In the genomic region with DNA sequence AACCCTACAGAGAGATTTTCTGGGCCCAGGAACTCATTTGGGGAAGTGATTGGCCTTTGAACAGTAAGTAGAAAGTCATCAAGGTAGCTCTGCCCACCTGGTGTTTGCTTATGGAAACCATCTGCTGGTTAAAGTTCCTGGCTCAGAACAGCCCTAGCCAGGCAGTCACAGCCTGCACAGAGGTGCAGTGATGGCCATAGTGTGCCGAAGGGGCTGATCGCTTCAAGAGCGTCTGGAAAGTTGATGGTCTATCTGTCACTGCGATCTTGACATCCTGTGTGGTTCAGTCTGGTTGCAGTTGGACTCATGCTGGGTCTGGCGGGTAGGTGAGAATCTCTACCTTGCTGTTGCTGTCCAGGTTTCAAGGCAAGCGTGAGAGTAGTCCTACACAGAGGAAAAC, we compare ENCODE assay signal across 22 cellular contexts.
DNase-seq lines count a peak whose midpoint lies in the region; ATAC-seq and TF ChIP-seq lines count a peak whose summit lies in the region.
"Had no signal": no experiment of that assay in that cellular context is flagged by ENCODE, and none has a peak within 500 bp of the region (broad histone marks: within the 10 kb centered on the region; RNA-seq: fewer than 3 reads in every experiment).

No MANE protein-coding gene starts in this region.

- H3K14ac ChIP-seq in neuronal stem cell (ENCODE audit: low read length) = no peak overlapping the region

- H4K91ac ChIP-seq in neuronal stem cell (ENCODE audit: low read depth, low read length, poor library complexity) = no peak overlapping the region

- H3K36me3 Mint-ChIP-seq in CD4-positive, alpha-beta memory T cell = no peaks in the 10 kb centered on the region
- H3K36me3 Mint-ChIP-seq in CD8-positive, alpha-beta T cell = no peaks in the 10 kb centered on the region

- no peaks in the 10 kb centered on the region for H3K27me3 Mint-ChIP-seq in CD4-positive, alpha-beta memory T cell
- H3K27me3 Mint-ChIP-seq in CD8-positive, alpha-beta T cell (ENCODE audit: low read depth) = no peaks in the 10 kb centered on the region
- H3K27me3 Mint-ChIP-seq: B cell had no signal

- no peaks in the 10 kb centered on the region for H3K79me1 ChIP-seq in neuronal stem cell (ENCODE audit: low read depth, low read length)

- no peak overlapping the region for H3K4ac ChIP-seq in neuronal stem cell (ENCODE audit: low read length)

- no peak overlapping the region for H2BK12ac ChIP-seq in neuronal stem cell (ENCODE audit: low read length)

- no peaks in the 10 kb centered on the region for H3K36me3 ChIP-seq in CD4-positive, alpha-beta memory T cell (ENCODE audit: insufficient read depth, low read length)
- H3K36me3 ChIP-seq in CD8-positive, alpha-beta T cell (ENCODE audit: insufficient read depth, low read length) = no peaks in the 10 kb centered on the region
- no peaks in the 10 kb centered on the region for H3K36me3 ChIP-seq in neuronal stem cell (replicated peaks in 1 of 2; ENCODE audit: control insufficient read depth in 2 of 2, insufficient read depth in 2 of 2, low read length in 2 of 2)
- H3K36me3 ChIP-seq: ascending aorta, pancreas, tibial artery had no signal

- H3K18ac ChIP-seq in neuronal stem cell (ENCODE audit: low read length) = no peak overlapping the region

- H3K4me3 Mint-ChIP-seq in CD4-positive, alpha-beta memory T cell = peak overlapping the region in 4 of 8 donors; percentile 6 to 71 (median 38)
- H3K4me3 Mint-ChIP-seq in CD8-positive, alpha-beta T cell = no peak overlapping the region
- H3K4me3 Mint-ChIP-seq: B cell; T-helper 1 cell treated with Interleukin-12 subunit alpha and Interleukin-12 subunit beta and Interleukin-4 antibody, amounts not matched to agents 30 μg/mL and 1 μg/mL, for 36 hours had no signal

- no peak overlapping the region for H3K27ac ChIP-seq in CD4-positive, alpha-beta memory T cell (ENCODE audit: low read depth, low read length)
- H3K27ac ChIP-seq in CD8-positive, alpha-beta T cell (ENCODE audit: low read depth, low read length) = no peak overlapping the region
- H3K27ac ChIP-seq in neuronal stem cell (replicated peaks; ENCODE audit: low read length) = no peak overlapping the region
- H3K27ac ChIP-seq: ascending aorta, GM23248, pancreas, tibial artery had no signal

- DNase-seq in CD4-positive, alpha-beta memory T cell = peak in 3 of 5 donors; percentile 7 to 47 (median 27)
- DNase-seq in DMS53 (lab: John Stamatoyannopoulos, UW) (peak; percentile 84), NCI-H510A (lab: John Stamatoyannopoulos, UW) (peak; percentile 58), cerebellum (ENCODE audit: low spot score) (peak; percentile 33), neuronal stem cell (ENCODE audit: low spot score) (no peak)
- no peak for DNase-seq in CD8-positive, alpha-beta T cell
- DNase-seq: activated CD4-positive, alpha-beta T cell treated with anti-CD3 and anti-CD28 coated beads for 1 hour; activated CD8-positive, alpha-beta memory T cell treated with anti-CD3 and anti-CD28 coated beads, Interleukin-2, amount 50 U/mL, for 4 hours; activated gamma-delta T cell treated with Interleukin-2 at 50 U/mL for 16 hours; EL; foreskin fibroblast; GM23248; pancreas; tibial artery had no signal

- H3K4me2 ChIP-seq in neuronal stem cell (ENCODE audit: insufficient read depth, low read length, poor library complexity, severe bottlenecking) = no peak overlapping the region

- no peak overlapping the region for H2BK5ac ChIP-seq in neuronal stem cell (ENCODE audit: low read length)

- no peak overlapping the region for H2AFZ ChIP-seq in neuronal stem cell (ENCODE audit: low read length)
- H2AFZ ChIP-seq: GM23248 had no signal

- no peak for ATAC-seq in CD8-positive, alpha-beta T cell
- ATAC-seq in GM21360 (IDR thresholded peaks at IDR 0.05; ENCODE audit: unreplicated experiment) = no peak
- no peak for ATAC-seq in HG03280 (IDR thresholded peaks at IDR 0.05; ENCODE audit: unreplicated experiment)
- ATAC-seq: K562, left lobe of liver, Right ventricle myocardium inferior had no signal

- no peaks in the 10 kb centered on the region for H3K9me3 ChIP-seq in CD4-positive, alpha-beta memory T cell (ENCODE audit: control insufficient read depth in 1 of 2, low read length in 2 of 2)
- H3K9me3 ChIP-seq in CD8-positive, alpha-beta T cell (ENCODE audit: low read length) = no peaks in the 10 kb centered on the region
- no peaks in the 10 kb centered on the region for H3K9me3 ChIP-seq in neuronal stem cell (replicated peaks in 1 of 2; ENCODE audit: control insufficient read depth in 2 of 2, insufficient read depth in 1 of 2, low read depth in 1 of 2, low read length in 2 of 2)
- H3K9me3 ChIP-seq: ascending aorta, pancreas, tibial artery had no signal

- no peak overlapping the region for H3K23ac ChIP-seq in neuronal stem cell (ENCODE audit: low read depth, low read length, poor library complexity)

- no peak overlapping the region for H3K9ac ChIP-seq in neuronal stem cell (ENCODE audit: low read depth, low read length, poor library complexity)
- H3K9ac ChIP-seq: GM23248 had no signal

- H3K4me3 ChIP-seq in CD4-positive, alpha-beta memory T cell (ENCODE audit: low read length in 2 of 2) = no peak overlapping the region
- H3K4me3 ChIP-seq in CD8-positive, alpha-beta T cell (ENCODE audit: low read depth, low read length) = no peak overlapping the region
- no peak overlapping the region for H3K4me3 ChIP-seq in neuronal stem cell (ENCODE audit: low read length in 2 of 2)
- H3K4me3 ChIP-seq: ascending aorta, GM23248, K562, pancreas, tibial artery had no signal

- H2BK15ac ChIP-seq in neuronal stem cell (ENCODE audit: low read length) = no peak overlapping the region

- H3K4me1 ChIP-seq in CD4-positive, alpha-beta memory T cell (ENCODE audit: insufficient read depth, low read length) = peaks cover 56% of the 10 kb centered on the region
- H3K4me1 ChIP-seq in CD8-positive, alpha-beta T cell (ENCODE audit: insufficient read depth, low read length) = no peaks in the 10 kb centered on the region
- H3K4me1 ChIP-seq in neuronal stem cell (ENCODE audit: control insufficient read depth in 2 of 2, insufficient read depth in 1 of 2, low read depth in 1 of 2, low read length in 2 of 2) = peaks cover 2 to 7% of the 10 kb centered on the region in 2 donors
- H3K4me1 ChIP-seq: pancreas had no signal

- H2BK120ac ChIP-seq in neuronal stem cell (ENCODE audit: low read depth, low read length) = no peak overlapping the region

- H2AK5ac ChIP-seq in neuronal stem cell (ENCODE audit: low read depth, low read length) = no peak overlapping the region

- intact Hi-C loops in CD4-positive, alpha-beta memory T cell (cut with micrococcal nuclease) = no loop called here
- intact Hi-C loops in CD8-positive, alpha-beta T cell (cut with DNase I, micrococcal nuclease) = no loop called here

- CTCF ChIA-PET in CD4-positive, alpha-beta memory T cell (lab: Charles Lee; ENCODE audit: partially characterized antibody) = interaction anchor here (1.3 to 1.6 kb wide), 4 partner anchors 16 to 299 kb away, joined by 3 to 4 read pairs (median 3); no protein-coding TSS in a partner anchor
- CTCF ChIA-PET in CD8-positive, alpha-beta T cell (lab: Charles Lee) = no interaction called here

- no peak for TF ChIP-seq CTCF in CD8-positive, alpha-beta T cell (IDR thresholded peaks at IDR 0.05)

- no CpG with 5 or more reads among the region's 6 CpGs for WGBS in neuronal stem cell (ENCODE audit: extremely low coverage in 2 of 2, insufficient read length in 2 of 2, insufficient replicate concordance in 1 of 2), 2 donors

- H4K8ac ChIP-seq in neuronal stem cell (ENCODE audit: low read depth, low read length) = no peak overlapping the region

- no peaks in the 10 kb centered on the region for H3K9me3 Mint-ChIP-seq in CD4-positive, alpha-beta memory T cell
- no peaks in the 10 kb centered on the region for H3K9me3 Mint-ChIP-seq in CD8-positive, alpha-beta T cell
- H3K9me3 Mint-ChIP-seq: T-helper 1 cell treated with Interleukin-12 subunit alpha and Interleukin-12 subunit beta and Interleukin-4 antibody, amounts not matched to agents 30 μg/mL and 1 μg/mL, for 36 hours had no signal

- H3K27me3 ChIP-seq in CD4-positive, alpha-beta memory T cell (ENCODE audit: insufficient read depth, low read length) = no peaks in the 10 kb centered on the region
- H3K27me3 ChIP-seq in CD8-positive, alpha-beta T cell (ENCODE audit: insufficient read depth, low read length) = no peaks in the 10 kb centered on the region
- H3K27me3 ChIP-seq in neuronal stem cell (ENCODE audit: control insufficient read depth in 3 of 3, insufficient read depth in 3 of 3, low read depth in 1 of 3, low read length in 3 of 3) = no peaks in the 10 kb centered on the region
- H3K27me3 ChIP-seq: ascending aorta, pancreas, tibial artery had no signal

- POLR2A ChIA-PET in CD4-positive, alpha-beta memory T cell (lab: Charles Lee; ENCODE audit: partially characterized antibody) = no interaction called here
- POLR2A ChIA-PET in CD8-positive, alpha-beta T cell (lab: Charles Lee) = interaction anchor here (1.0 kb wide), 1 partner anchor 52 kb away, joined by 3 read pairs; no protein-coding TSS in a partner anchor

- peak overlapping the region in 5 of 7 donors; percentile 44 to 69 (median 52) for H3K27ac Mint-ChIP-seq in CD4-positive, alpha-beta memory T cell
- no peak overlapping the region for H3K27ac Mint-ChIP-seq in CD8-positive, alpha-beta T cell
- H3K27ac Mint-ChIP-seq: B cell; T-helper 1 cell treated with Interleukin-12 subunit alpha and Interleukin-12 subunit beta and Interleukin-4 antibody, amounts not matched to agents 30 μg/mL and 1 μg/mL, for 36 hours had no signal

- H3K4me1 Mint-ChIP-seq in CD4-positive, alpha-beta memory T cell = peaks cover 71 to 89% (median 72%) of the 10 kb centered on the region in 4 donors
- peaks cover 48% of the 10 kb centered on the region for H3K4me1 Mint-ChIP-seq in CD8-positive, alpha-beta T cell (ENCODE audit: low read depth)

Comparison
In these comparisons a context has a peak if more than half of its experiments do, and no peak if none do; other contexts are left out.
1. DNase-seq: peak in CD4-positive, alpha-beta memory T cell (3 of 5), DMS53 (single experiment), NCI-H510A (single experiment) and cerebellum (single experiment); none in CD8-positive, alpha-beta T cell (0 of 7) and neuronal stem cell (single experiment).